8 cellular contexts compared by ENCODE assay signal in the genomic region with DNA sequence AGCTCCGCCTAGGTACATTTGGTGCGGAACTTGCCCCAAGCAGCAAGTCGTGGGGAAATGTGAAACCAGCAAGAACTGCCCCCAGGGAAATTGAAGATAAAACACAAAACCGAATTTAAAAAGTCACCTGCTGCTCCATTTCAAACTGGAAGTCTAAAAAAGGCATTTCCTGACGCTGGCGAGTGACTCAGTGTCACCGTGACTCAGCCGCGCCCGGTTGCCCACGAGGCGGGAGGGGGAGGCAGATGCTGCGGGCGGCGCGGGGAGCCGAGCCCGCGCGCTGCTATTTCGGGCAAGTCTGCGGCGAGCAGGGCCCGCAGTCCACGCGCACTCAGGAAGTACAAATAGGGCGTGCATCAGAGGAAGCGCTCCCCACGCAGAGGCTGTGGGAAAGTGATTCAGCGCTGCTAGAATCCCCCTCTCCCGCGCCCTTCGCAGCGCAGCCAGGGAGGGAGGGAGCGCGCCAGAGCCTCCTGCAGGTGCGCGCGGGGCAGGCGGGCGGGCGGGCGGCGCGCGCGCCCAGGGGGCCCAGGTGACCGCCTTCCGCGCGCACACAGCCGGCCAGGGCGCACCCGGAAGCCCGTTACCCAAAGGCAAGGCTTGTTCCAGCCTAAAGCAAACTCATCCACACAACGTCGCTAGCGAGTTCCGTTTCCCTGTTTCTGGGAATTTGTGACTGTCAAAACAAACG.
A peak's percentile ranks its signal among the peaks of the same experiment; 100 is the strongest.
DNase-seq lines count a peak whose midpoint lies in the region; ATAC-seq, FAIRE-seq and TF ChIP-seq lines count a peak whose summit lies in the region.

No MANE protein-coding gene starts in this region.

- POLR2A ChIA-PET in CD4-positive, alpha-beta T cell (lab: Charles Lee): no interaction called here

- no peaks in the 10 kb centered on the region for H3K9me3 ChIP-seq in CD4-positive, alpha-beta T cell (ENCODE audit: control insufficient read depth, low read length)

- H3K4me3 Mint-ChIP-seq in CD4-positive, alpha-beta T cell: peak overlapping the region; percentile 77

- H3K9me3 Mint-ChIP-seq in CD4-positive, alpha-beta T cell: peaks cover 7% of the 10 kb centered on the region

- peaks cover 12% of the 10 kb centered on the region for H3K4me1 Mint-ChIP-seq in CD4-positive, alpha-beta T cell (ENCODE audit: low read depth)

- peaks cover 13% of the 10 kb centered on the region for H3K27me3 ChIP-seq in CD4-positive, alpha-beta T cell (ENCODE audit: control insufficient read depth, insufficient read depth, low read length)

- no peak overlapping the region for H3K27ac Mint-ChIP-seq in CD4-positive, alpha-beta T cell

- ATAC-seq in CD4-positive, alpha-beta T cell (ENCODE audit: poor library complexity): peak; percentile 66

- H3K36me3 Mint-ChIP-seq in CD4-positive, alpha-beta T cell (ENCODE audit: low read depth): no peaks in the 10 kb centered on the region

- H3K27ac ChIP-seq in CD4-positive, alpha-beta T cell (ENCODE audit: low read depth, low read length): no peak overlapping the region
- peak overlapping the region; percentile 33 for H3K27ac ChIP-seq in temporal lobe (ENCODE audit: low read depth, low read length)

- intact Hi-C loops in CD4-positive, alpha-beta T cell (cut with DNase I, micrococcal nuclease): no loop called here

- TF ChIP-seq CTCF in CD4-positive, alpha-beta T cell (IDR thresholded peaks at IDR 0.05): no peak
- no peak for TF ChIP-seq CTCF in GM20000 (IDR thresholded peaks at IDR 0.05; ENCODE audit: extremely low read depth, missing control alignments)

- CTCF ChIA-PET in CD4-positive, alpha-beta T cell (lab: Charles Lee): no interaction called here

- FAIRE-seq in frontal cortex (lab: Jason Lieb, UNC): no peak

- DNase-seq in CD4-positive, alpha-beta T cell: peak in 7 of 10 experiments; percentile 12 to 56 (median 29)
- peak; percentile 73 for DNase-seq in GM20000 (ENCODE audit: low spot score)
- peak; percentile 70 for DNase-seq in HK-2 (ENCODE audit: unreplicated experiment)
- peak; percentile 65 for DNase-seq in RPMI8226
- DNase-seq in activated gamma-delta T cell treated with Interleukin-2 at 50 U/mL for 16 hours: peak; percentile 37
- DNase-seq in frontal cortex (ENCODE audit: low spot score in 2 of 2): peak; percentile 61 to 85
- DNase-seq in nucleus accumbens (lab: John Stamatoyannopoulos, UW): peak in 45 of 56 donors; percentile 27 to 89 (median 65)

- H3K27me3 Mint-ChIP-seq in CD4-positive, alpha-beta T cell: peaks cover 45% of the 10 kb centered on the region
